Comparison of ENCODE assay signal across 1 cellular context in the genomic region with DNA sequence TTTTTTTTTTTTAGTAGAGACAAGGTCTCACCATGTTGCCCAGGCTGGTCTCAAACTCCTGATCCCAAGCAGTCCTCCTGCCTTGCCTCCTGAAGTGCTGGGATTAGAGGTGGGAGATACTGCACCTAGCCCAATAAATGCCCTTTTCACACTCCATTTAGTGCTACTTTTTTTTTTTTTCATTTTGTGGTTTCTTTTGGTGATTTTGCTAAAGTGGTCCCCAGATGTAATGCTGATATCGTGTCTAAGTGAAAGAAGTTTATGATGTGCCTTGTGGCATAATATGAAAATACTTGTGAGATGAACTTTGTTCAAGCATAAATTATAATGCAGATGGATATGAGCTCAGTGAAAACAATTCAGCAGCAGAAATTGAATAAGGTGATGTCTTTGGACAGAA.
A peak's percentile ranks its signal among the peaks of the same experiment; 100 is the strongest.
TF ChIP-seq lines count a peak whose summit lies in the region.

No MANE protein-coding gene starts in this region.

TF ChIP-seq in GM12878, 131 proteins besides CTCF, POLR2A, EP300 and RAD21:
- TF ChIP-seq BHLHE40 (IDR thresholded peaks at IDR 0.05; ENCODE audit: borderline replicate concordance in 1 of 2, low read depth in 2 of 2, low read length in 1 of 2) (no peak), RUNX3 (IDR thresholded peaks at IDR 0.05; ENCODE audit: low read length) (peak; percentile 38), HCFC1 (IDR thresholded peaks at IDR 0.05; ENCODE audit: low read length) (no peak), FOS (IDR thresholded peaks at IDR 0.05; ENCODE audit: borderline replicate concordance, extremely low read depth, insufficient read length) (no peak), TAF1 (IDR thresholded peaks at IDR 0.05; ENCODE audit: borderline replicate concordance, low read depth, low read length) (no peak), IKZF1 (conservative IDR thresholded peaks at IDR 0.05) (no peak)
- TF ChIP-seq, protein P1, sequence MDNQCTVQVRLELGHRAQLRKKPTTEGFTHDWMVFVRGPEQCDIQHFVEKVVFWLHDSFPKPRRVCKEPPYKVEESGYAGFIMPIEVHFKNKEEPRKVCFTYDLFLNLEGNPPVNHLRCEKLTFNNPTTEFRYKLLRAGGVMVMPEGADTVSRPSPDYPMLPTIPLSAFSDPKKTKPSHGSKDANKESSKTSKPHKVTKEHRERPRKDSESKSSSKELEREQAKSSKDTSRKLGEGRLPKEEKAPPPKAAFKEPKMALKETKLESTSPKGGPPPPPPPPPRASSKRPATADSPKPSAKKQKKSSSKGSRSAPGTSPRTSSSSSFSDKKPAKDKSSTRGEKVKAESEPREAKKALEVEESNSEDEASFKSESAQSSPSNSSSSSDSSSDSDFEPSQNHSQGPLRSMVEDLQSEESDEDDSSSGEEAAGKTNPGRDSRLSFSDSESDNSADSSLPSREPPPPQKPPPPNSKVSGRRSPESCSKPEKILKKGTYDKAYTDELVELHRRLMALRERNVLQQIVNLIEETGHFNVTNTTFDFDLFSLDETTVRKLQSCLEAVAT (IDR thresholded peaks at IDR 0.05): no peak
